1 cellular context compared by ENCODE assay signal in the genomic region with DNA sequence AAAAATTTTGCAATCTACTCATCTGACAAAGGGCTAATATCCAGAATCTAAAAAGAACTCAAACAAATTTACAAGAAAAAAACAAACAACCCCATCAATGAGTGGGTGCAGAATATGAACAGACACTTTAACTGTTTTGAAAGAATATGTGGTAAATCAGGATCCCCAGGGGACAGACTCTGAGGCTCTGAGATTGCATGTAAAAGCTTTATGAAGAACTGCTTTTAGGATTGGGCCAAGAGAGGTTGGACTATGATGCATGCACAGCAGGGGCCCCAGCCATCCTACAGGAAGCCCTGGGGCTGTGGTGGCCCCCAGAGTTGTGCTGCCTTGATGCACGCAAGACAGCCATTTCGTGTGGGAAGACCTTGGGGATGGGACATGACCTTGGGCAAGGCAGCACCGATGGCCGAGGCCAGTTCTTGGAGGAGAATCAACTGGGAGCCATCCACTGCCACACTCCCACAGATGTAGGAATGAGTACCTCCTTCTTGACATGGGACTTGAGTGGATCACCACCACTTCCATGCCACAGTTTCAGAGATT.
TF ChIP-seq lines count a peak whose summit lies in the region.

No MANE protein-coding gene starts in this region.

TF ChIP-seq in IMR-90, 13 proteins besides CTCF, POLR2A, EP300 and RAD21 (continued from another document):
- TF ChIP-seq, protein P1, sequence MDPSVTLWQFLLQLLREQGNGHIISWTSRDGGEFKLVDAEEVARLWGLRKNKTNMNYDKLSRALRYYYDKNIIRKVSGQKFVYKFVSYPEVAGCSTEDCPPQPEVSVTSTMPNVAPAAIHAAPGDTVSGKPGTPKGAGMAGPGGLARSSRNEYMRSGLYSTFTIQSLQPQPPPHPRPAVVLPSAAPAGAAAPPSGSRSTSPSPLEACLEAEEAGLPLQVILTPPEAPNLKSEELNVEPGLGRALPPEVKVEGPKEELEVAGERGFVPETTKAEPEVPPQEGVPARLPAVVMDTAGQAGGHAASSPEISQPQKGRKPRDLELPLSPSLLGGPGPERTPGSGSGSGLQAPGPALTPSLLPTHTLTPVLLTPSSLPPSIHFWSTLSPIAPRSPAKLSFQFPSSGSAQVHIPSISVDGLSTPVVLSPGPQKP (IDR thresholded peaks at IDR 0.05; ENCODE audit: borderline replicate concordance, low read depth, low read length) = no peak
- TF ChIP-seq CEBPB (IDR thresholded peaks at IDR 0.05; ENCODE audit: low read depth, low read length) = no peak
- no peak for TF ChIP-seq NFE2L2 (IDR thresholded peaks at IDR 0.05; ENCODE audit: low read depth, low read length)
- no peak for TF ChIP-seq MXI1 (IDR thresholded peaks at IDR 0.05; ENCODE audit: borderline replicate concordance, low read depth, low read length)
- TF ChIP-seq, protein P2, sequence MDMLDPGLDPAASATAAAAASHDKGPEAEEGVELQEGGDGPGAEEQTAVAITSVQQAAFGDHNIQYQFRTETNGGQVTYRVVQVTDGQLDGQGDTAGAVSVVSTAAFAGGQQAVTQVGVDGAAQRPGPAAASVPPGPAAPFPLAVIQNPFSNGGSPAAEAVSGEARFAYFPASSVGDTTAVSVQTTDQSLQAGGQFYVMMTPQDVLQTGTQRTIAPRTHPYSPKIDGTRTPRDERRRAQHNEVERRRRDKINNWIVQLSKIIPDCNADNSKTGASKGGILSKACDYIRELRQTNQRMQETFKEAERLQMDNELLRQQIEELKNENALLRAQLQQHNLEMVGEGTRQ (IDR thresholded peaks at IDR 0.05; ENCODE audit: low read depth, low read length) = no peak
- no peak for TF ChIP-seq FOS (IDR thresholded peaks at IDR 0.05; ENCODE audit: low read depth, low read length)
- TF ChIP-seq BHLHE40 (IDR thresholded peaks at IDR 0.05; ENCODE audit: low read depth, low read length) = no peak
- TF ChIP-seq SMC3 (IDR thresholded peaks at IDR 0.05; ENCODE audit: low read depth, low read length) = no peak
